Comparison of ENCODE assay signal across 1 cellular context in the genomic region with DNA sequence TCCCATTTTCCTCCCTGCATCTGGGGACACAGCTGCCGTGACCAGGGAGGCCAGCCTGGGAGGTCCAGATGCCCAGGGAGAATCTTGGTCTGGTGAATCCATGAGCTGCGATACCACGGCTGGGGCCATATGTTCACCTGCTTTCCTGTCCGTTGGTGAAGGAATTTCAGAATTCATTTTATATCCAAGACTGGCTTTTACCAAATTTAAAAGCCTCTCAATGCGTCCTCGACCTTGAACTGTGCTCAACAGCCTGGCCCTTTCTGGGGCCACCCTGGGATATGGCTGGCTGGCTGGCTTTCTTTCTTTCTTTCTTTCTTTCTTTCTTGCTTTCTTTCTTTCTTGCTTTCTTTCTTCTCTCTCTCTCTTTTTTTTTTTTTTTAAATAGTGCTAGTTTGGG.
TF ChIP-seq lines count a peak whose summit lies in the region.

No MANE protein-coding gene starts in this region.

TF ChIP-seq in H1, 55 proteins besides CTCF, POLR2A, EP300 and RAD21:
- no peak for TF ChIP-seq TEAD4 (IDR thresholded peaks at IDR 0.05; ENCODE audit: low read depth, low read length)
- TF ChIP-seq SP4 (IDR thresholded peaks at IDR 0.05; ENCODE audit: low read length) = no peak
- TF ChIP-seq HDAC2 (IDR thresholded peaks at IDR 0.05; ENCODE audit: borderline replicate concordance in 1 of 2, low read depth in 2 of 2, low read length in 2 of 2) = no peak
- no peak for TF ChIP-seq GABPA (IDR thresholded peaks at IDR 0.05; ENCODE audit: borderline replicate concordance, insufficient read depth, low read length)
- no peak for TF ChIP-seq SIN3A (conservative IDR thresholded peaks at IDR 0.05 in 1 of 2, IDR thresholded peaks at IDR 0.05 in 1 of 2; ENCODE audit: low read depth in 1 of 2, low read length in 2 of 2)
- no peak for TF ChIP-seq CHD1 (IDR thresholded peaks at IDR 0.05; ENCODE audit: low read depth, low read length)
- no peak for TF ChIP-seq EZH2 (IDR thresholded peaks at IDR 0.05; ENCODE audit: low read depth, low read length, severe bottlenecking)
- TF ChIP-seq, protein P1, sequence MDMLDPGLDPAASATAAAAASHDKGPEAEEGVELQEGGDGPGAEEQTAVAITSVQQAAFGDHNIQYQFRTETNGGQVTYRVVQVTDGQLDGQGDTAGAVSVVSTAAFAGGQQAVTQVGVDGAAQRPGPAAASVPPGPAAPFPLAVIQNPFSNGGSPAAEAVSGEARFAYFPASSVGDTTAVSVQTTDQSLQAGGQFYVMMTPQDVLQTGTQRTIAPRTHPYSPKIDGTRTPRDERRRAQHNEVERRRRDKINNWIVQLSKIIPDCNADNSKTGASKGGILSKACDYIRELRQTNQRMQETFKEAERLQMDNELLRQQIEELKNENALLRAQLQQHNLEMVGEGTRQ (IDR thresholded peaks at IDR 0.05; ENCODE audit: low read length) = no peak
- TF ChIP-seq KDM4A (IDR thresholded peaks at IDR 0.05; ENCODE audit: low read depth, low read length, severe bottlenecking) = no peak
- TF ChIP-seq ZNF274 (IDR thresholded peaks at IDR 0.05; ENCODE audit: borderline replicate concordance, extremely low read depth, low read length) = no peak
- TF ChIP-seq ASH2L (IDR thresholded peaks at IDR 0.05; ENCODE audit: low read length) = no peak
- no peak for TF ChIP-seq RNF2 (IDR thresholded peaks at IDR 0.05; ENCODE audit: borderline replicate concordance, low read depth, low read length, missing control alignments, poor library complexity, severe bottlenecking)
- TF ChIP-seq SRF (IDR thresholded peaks at IDR 0.05; ENCODE audit: low read depth, low read length) = no peak
- no peak for TF ChIP-seq BACH1 (IDR thresholded peaks at IDR 0.05; ENCODE audit: low read length)
- no peak for TF ChIP-seq TAF7 (optimal IDR thresholded peaks at IDR 0.05; ENCODE audit: borderline replicate concordance, low read depth, low read length)
- TF ChIP-seq, protein P2, sequence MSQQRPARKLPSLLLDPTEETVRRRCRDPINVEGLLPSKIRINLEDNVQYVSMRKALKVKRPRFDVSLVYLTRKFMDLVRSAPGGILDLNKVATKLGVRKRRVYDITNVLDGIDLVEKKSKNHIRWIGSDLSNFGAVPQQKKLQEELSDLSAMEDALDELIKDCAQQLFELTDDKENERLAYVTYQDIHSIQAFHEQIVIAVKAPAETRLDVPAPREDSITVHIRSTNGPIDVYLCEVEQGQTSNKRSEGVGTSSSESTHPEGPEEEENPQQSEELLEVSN (IDR thresholded peaks at IDR 0.05) = no peak
- TF ChIP-seq ATF3 (IDR thresholded peaks at IDR 0.05; ENCODE audit: insufficient read depth, low read depth, low read length) = no peak
- TF ChIP-seq POU5F1 (IDR thresholded peaks at IDR 0.05; ENCODE audit: low read depth, low read length) = no peak
